ENCODE assay signal across 19 cellular contexts in genomic region chr4:3112979-3113469, GRCh38. TPM values are rescaled to one million over a fixed set of nuclear protein-coding genes. Genes with fewer than 3 reads are reported as not detected.
DNase-seq lines count a peak whose midpoint lies in the region; ATAC-seq and TF ChIP-seq lines count a peak whose summit lies in the region.
"Had no signal": no experiment of that assay in that cellular context is flagged by ENCODE, and none has a peak within 500 bp of the region (broad histone marks: within the 10 kb centered on the region; RNA-seq: fewer than 3 reads in every experiment).

No MANE protein-coding gene starts in this region.

- H3K4me1 ChIP-seq in RWPE2 (ENCODE audit: insufficient read depth, poor library complexity, severe bottlenecking) (peaks cover 25% of the 10 kb centered on the region), esophagus muscularis mucosa (peaks cover 51 to 98% (median 85%) of the 10 kb centered on the region in 4 donors), uterus (no peaks in the 10 kb centered on the region), mesendoderm (ENCODE audit: control insufficient read depth, low read depth, low read length) (no peaks in the 10 kb centered on the region)
- H3K4me1 ChIP-seq: suprapubic skin had no signal

- no peak overlapping the region for H4K5ac ChIP-seq in mesendoderm (ENCODE audit: low read length)

- no peak overlapping the region for H4K8ac ChIP-seq in mesendoderm (ENCODE audit: low read depth, low read length)

- H3K23ac ChIP-seq in mesendoderm (ENCODE audit: low read length) = no peak overlapping the region

- H3K4ac ChIP-seq in mesendoderm (ENCODE audit: low read depth, low read length) = no peak overlapping the region

- no peak overlapping the region for H2BK15ac ChIP-seq in mesendoderm (replicated peaks; ENCODE audit: low read depth)

- H2BK120ac ChIP-seq in mesendoderm (ENCODE audit: low read depth, low read length) = no peak overlapping the region

- no peaks in the 10 kb centered on the region for H3K79me2 ChIP-seq in mesendoderm (ENCODE audit: control insufficient read depth, insufficient read depth, low read length)

- intact Hi-C loops in esophagus muscularis mucosa (cut with DNase I) (no loop called here), uterus (cut with DNase I; ENCODE audit: low total_unique reads) (no loop called here)

- TF ChIP-seq POLR2A in esophagus muscularis mucosa (IDR thresholded peaks at IDR 0.05; ENCODE audit: low read depth) = no peak
- TF ChIP-seq POLR2A in uterus (IDR thresholded peaks at IDR 0.05) = no peak

- no peak for TF ChIP-seq CTCF in RWPE2 (IDR thresholded peaks at IDR 0.05; ENCODE audit: poor library complexity, severe bottlenecking)
- TF ChIP-seq CTCF in esophagus muscularis mucosa (IDR thresholded peaks at IDR 0.05) = no peak
- TF ChIP-seq CTCF in uterus (IDR thresholded peaks at IDR 0.05) = no peak

- no peak for ATAC-seq in RWPE2 (ENCODE audit: low read depth)
- ATAC-seq: effector memory CD8-positive, alpha-beta T cell; T-cell had no signal

- H3K27ac ChIP-seq in RWPE2 (ENCODE audit: poor library complexity, severe bottlenecking) (peak overlapping the region; percentile 80), esophagus muscularis mucosa (replicated peaks in 1 of 4) (peak overlapping the region; percentile 65 to 75 (median 73)), uterus (no peak overlapping the region), mesendoderm (ENCODE audit: low read depth, low read length) (no peak overlapping the region)
- H3K27ac ChIP-seq: RWPE1, suprapubic skin had no signal

- no peak overlapping the region for H3K4me2 ChIP-seq in mesendoderm (ENCODE audit: low read length)

- no peaks in the 10 kb centered on the region for H3K9me3 ChIP-seq in RWPE2 (ENCODE audit: severe bottlenecking)
- H3K9me3 ChIP-seq in esophagus muscularis mucosa = no peaks in the 10 kb centered on the region
- no peaks in the 10 kb centered on the region for H3K9me3 ChIP-seq in uterus
- H3K9me3 ChIP-seq: suprapubic skin had no signal

- no peak overlapping the region for H3K9ac ChIP-seq in mesendoderm (ENCODE audit: low read length)

- no peak overlapping the region for H3K4me3 ChIP-seq in RWPE2 (ENCODE audit: severe bottlenecking)
- H3K4me3 ChIP-seq in esophagus muscularis mucosa = no peak overlapping the region
- H3K4me3 ChIP-seq in uterus = no peak overlapping the region
- H3K4me3 ChIP-seq in mesendoderm (ENCODE audit: low read length) = no peak overlapping the region
- H3K4me3 ChIP-seq: suprapubic skin had no signal

- 60% methylated on average over 3 of the region's 3 CpGs for WGBS in esophagus muscularis mucosa
- WGBS in mesendoderm (ENCODE audit: extremely low coverage, insufficient coverage, low lambda C conversion rate) = no CpG with 5 or more reads among the region's 3 CpGs

- DNase-seq in ELR (ENCODE audit: low read depth) (peak; percentile 45), RWPE2 (ENCODE audit: low spot score) (no peak), esophagus muscularis mucosa (ENCODE audit: extremely low spot score) (no peak), putamen (ENCODE audit: low spot score) (peak; percentile 22), uterus (no peak), mesendoderm (no peak), T1000 (lab: John Stamatoyannopoulos, UW) (no peak)
- DNase-seq: activated gamma-delta T cell; amniotic stem cell; DND-41; effector memory CD8-positive, alpha-beta T cell; foreskin melanocyte; NCI-H1694; NCI-H345; T-cell had no signal

- no peak overlapping the region for H2AK5ac ChIP-seq in mesendoderm (ENCODE audit: low read length)

- H3K36me3 ChIP-seq in RWPE2 (ENCODE audit: low read depth) (peaks cover 74% of the 10 kb centered on the region), esophagus muscularis mucosa (peaks cover 0 to 66% (median 32%) of the 10 kb centered on the region in 4 donors), uterus (no peaks in the 10 kb centered on the region), mesendoderm (ENCODE audit: control insufficient read depth, insufficient read depth, low read length) (peaks cover 6% of the 10 kb centered on the region)

- H2BK5ac ChIP-seq in mesendoderm (ENCODE audit: low read length) = no peak overlapping the region

- H3K56ac ChIP-seq in mesendoderm (ENCODE audit: low read length) = no peak overlapping the region

- H3K27me3 ChIP-seq in RWPE2 (ENCODE audit: insufficient read depth, poor library complexity, severe bottlenecking) (no peaks in the 10 kb centered on the region), esophagus muscularis mucosa (no peaks in the 10 kb centered on the region), uterus (no peaks in the 10 kb centered on the region), mesendoderm (ENCODE audit: insufficient read depth, low read length, poor library complexity) (no peaks in the 10 kb centered on the region)
- H3K27me3 ChIP-seq: suprapubic skin had no signal

- H3K79me1 ChIP-seq in mesendoderm (ENCODE audit: low read length) = peaks cover 2% of the 10 kb centered on the region

- no peak for TF ChIP-seq EP300 in esophagus muscularis mucosa (IDR thresholded peaks at IDR 0.05)

- H3K18ac ChIP-seq in mesendoderm (ENCODE audit: low read length) = no peak overlapping the region

RNA-seq across cellular contexts. Expression of gene HTT, which starts 38.5 kb away (rescaled TPM):
- total RNA-seq in esophagus muscularis mucosa (10 to 100 TPM; 30.2 to 65.7 (median 49.3) TPM), uterus (10 to 100 TPM; 10.9 to 81.4 (median 49.8) TPM)
- 24.0 TPM for polyA plus RNA-seq in mesendoderm (2013, experiment 1 of 2)
- polyA plus RNA-seq in mesendoderm (2013, experiment 2 of 2) = 23.6 TPM

RNA-seq across cellular contexts. Expression of gene HTT-AS, which starts 38.7 kb away (rescaled TPM):
- total RNA-seq in esophagus muscularis mucosa (not detected), uterus (not detected)
- polyA plus RNA-seq in mesendoderm (2013, experiment 1 of 2) = not detected
- not detected for polyA plus RNA-seq in mesendoderm (2013, experiment 2 of 2)
- total RNA-seq: cerebellum, renal cortical epithelial cell, suprapubic skin, T-cell had no signal

Comparison
In these comparisons a context has a peak if more than half of its experiments do, and no peak if none do; other contexts are left out.
1. DNase-seq: peak in ELR (single experiment) and putamen (single experiment); none in RWPE2 (single experiment), esophagus muscularis mucosa (single experiment), uterus (0 of 2), mesendoderm (single experiment) and T1000 (single experiment).
2. H3K27ac ChIP-seq: peak in RWPE2 (single experiment) and esophagus muscularis mucosa (4 of 4); none in uterus (0 of 2) and mesendoderm (single experiment).